13 cellular contexts compared by ENCODE assay signal in genomic region chr9:88740844-88741243, GRCh38.
A peak's percentile ranks its signal among the peaks of the same experiment; 100 is the strongest.
DNase-seq lines count a peak whose midpoint lies in the region; ATAC-seq and TF ChIP-seq lines count a peak whose summit lies in the region.
"Had no signal": no experiment of that assay in that cellular context is flagged by ENCODE, and none has a peak within 500 bp of the region (broad histone marks: within the 10 kb centered on the region; RNA-seq: fewer than 3 reads in every experiment).

No MANE protein-coding gene starts in this region.

- H4K8ac ChIP-seq in IMR-90 (ENCODE audit: low read depth in 2 of 2, low read length in 2 of 2): no peak overlapping the region

- TF ChIP-seq CTCF in IMR-90 (conservative IDR thresholded peaks at IDR 0.05; ENCODE audit: low read depth, low read length): no peak
- no peak for TF ChIP-seq CTCF in glutamatergic neuron (IDR thresholded peaks at IDR 0.05; ENCODE audit: partially characterized antibody, unreplicated experiment)
- no peak for TF ChIP-seq CTCF in smooth muscle cell (IDR thresholded peaks at IDR 0.05; ENCODE audit: borderline replicate concordance, insufficient read depth, poor library complexity, severe bottlenecking)

- WGBS in IMR-90 (ENCODE audit: extremely low coverage in 2 of 2, insufficient read length in 1 of 2), 2 experiments: no CpG with 5 or more reads among the region's 7 CpGs
- WGBS in smooth muscle cell (ENCODE audit: low lambda C conversion rate): 99% methylated on average over 7 of the region's 7 CpGs

- BruUV-seq in IMR-90 (replicated peaks; lab: Mats Ljungman, UMichigan): no TSS peak

- H3K27ac ChIP-seq in IMR-90 (ENCODE audit: insufficient read depth, low read length) (no peak overlapping the region), SK-N-MC (0 out of 2 replicates have a peak overlapping the region, but pooled peaks have one; percentile 15), smooth muscle cell (ENCODE audit: low read depth) (peak overlapping the region; percentile 79)

- H3K4me3 ChIP-seq in IMR-90 (ENCODE audit: insufficient read depth, low read depth, low read length) (no peak overlapping the region), SK-N-MC (no peak overlapping the region), smooth muscle cell (no peak overlapping the region)

- H2BK5ac ChIP-seq in IMR-90 (ENCODE audit: low read depth, low read length, poor library complexity, severe bottlenecking): no peak overlapping the region

- POLR2A ChIA-PET in IMR-90 (lab: Charles Lee; ENCODE audit: unreplicated experiment): no interaction called here

- no peaks in the 10 kb centered on the region for H3K79me1 ChIP-seq in IMR-90 (ENCODE audit: low read depth in 1 of 2, low read length in 2 of 2)

- H3K23ac ChIP-seq in IMR-90 (ENCODE audit: low read depth, low read length): 0 out of 2 replicates have a peak overlapping the region, but pooled peaks have one; percentile 11

- peak overlapping the region; percentile 84; the same call in 1 of the 2 replicates for H2AK5ac ChIP-seq in IMR-90 (ENCODE audit: low read depth, low read length)

- H3K27me3 Mint-ChIP-seq in glutamatergic neuron (ENCODE audit: unreplicated experiment): peaks cover under 1% of the 10 kb centered on the region

- H2BK20ac ChIP-seq in IMR-90 (ENCODE audit: low read depth, low read length): peak overlapping the region; percentile 76; the same call in 1 of the 2 replicates

- dilution Hi-C loops in IMR-90 (cut with HindIII; ENCODE audit: low sequenced_read_pairs, unreplicated experiment): no loop called here

- H3K9ac ChIP-seq in IMR-90 (ENCODE audit: low read depth, low read length) (no peak overlapping the region), SK-N-MC (ENCODE audit: insufficient read length) (no peak overlapping the region), smooth muscle cell (ENCODE audit: low read depth) (no peak overlapping the region)

- H3K79me2 ChIP-seq in smooth muscle cell (ENCODE audit: low read depth): no peaks in the 10 kb centered on the region

- H3K27ac Mint-ChIP-seq in glutamatergic neuron (ENCODE audit: unreplicated experiment): peak overlapping the region; percentile 41
- H3K27ac Mint-ChIP-seq: CD4-positive, CD25-positive, alpha-beta regulatory T cell; H9 had no signal

- H2AFZ ChIP-seq in IMR-90 (replicated peaks; ENCODE audit: low read length, poor library complexity): peak overlapping the region; percentile 61
- H2AFZ ChIP-seq in smooth muscle cell (ENCODE audit: low read depth): no peak overlapping the region

- no peak overlapping the region; the same call in 1 of the 2 replicates for H3K18ac ChIP-seq in IMR-90 (ENCODE audit: low read depth, low read length)

- TF ChIP-seq POLR2A in IMR-90 (IDR thresholded peaks at IDR 0.05; ENCODE audit: low read depth, low read length): no peak

- 0 out of 2 replicates have a peak overlapping the region, but pooled peaks have one; percentile 12 for H4K5ac ChIP-seq in IMR-90 (ENCODE audit: low read depth, low read length)

- DNase-seq in IMR-90 (no peak), SK-N-MC (ENCODE audit: low read depth, low spot score) (no peak), glutamatergic neuron (no peak), smooth muscle cell (lab: John Stamatoyannopoulos, UW; ENCODE audit: unreplicated experiment) (no peak)
- DNase-seq: C1 segment of cervical spinal cord, Caco-2, GOT3, H9 had no signal

- H3K27me3 ChIP-seq in IMR-90 (ENCODE audit: control insufficient read depth, insufficient read depth, low read length): no peaks in the 10 kb centered on the region
- H3K27me3 ChIP-seq in smooth muscle cell (ENCODE audit: low read depth): no peaks in the 10 kb centered on the region
- H3K27me3 ChIP-seq: BE2C had no signal

- peak overlapping the region; percentile 39 for H3K4ac ChIP-seq in IMR-90 (ENCODE audit: low read depth, low read length)

- peak overlapping the region; percentile 44; the same call in 1 of the 2 replicates for H4K91ac ChIP-seq in IMR-90 (ENCODE audit: insufficient read depth, low read depth, low read length)

- H3K9me3 ChIP-seq in IMR-90 (ENCODE audit: control insufficient read depth, insufficient read depth, low read length) (peaks cover 2% of the 10 kb centered on the region; the same call in 1 of the 2 replicates), SK-N-MC (ENCODE audit: low read depth, low read length) (no peaks in the 10 kb centered on the region), smooth muscle cell (replicated peaks; ENCODE audit: low read depth) (no peaks in the 10 kb centered on the region)
- H3K9me3 ChIP-seq: BE2C, Caco-2 had no signal

- peaks cover 10% of the 10 kb centered on the region for H3K4me1 Mint-ChIP-seq in glutamatergic neuron (ENCODE audit: low read depth, unreplicated experiment)
- H3K4me1 Mint-ChIP-seq: CD4-positive, CD25-positive, alpha-beta regulatory T cell had no signal

- TF ChIP-seq RAD21 in IMR-90 (IDR thresholded peaks at IDR 0.05; ENCODE audit: low read length): no peak

- no peaks in the 10 kb centered on the region for H3K36me3 Mint-ChIP-seq in glutamatergic neuron (ENCODE audit: unreplicated experiment)
- H3K36me3 Mint-ChIP-seq: CD4-positive, CD25-positive, alpha-beta regulatory T cell had no signal

- peak overlapping the region; percentile 73; the same call in 1 of the 2 replicates for H2BK120ac ChIP-seq in IMR-90 (ENCODE audit: low read depth, low read length)

- peaks cover 18% of the 10 kb centered on the region for H3K4me1 ChIP-seq in IMR-90 (ENCODE audit: control insufficient read depth, insufficient read depth, low read length)
- peaks cover 9% of the 10 kb centered on the region for H3K4me1 ChIP-seq in smooth muscle cell (ENCODE audit: low read depth)
- H3K4me1 ChIP-seq: Caco-2 had no signal

- H3K56ac ChIP-seq in IMR-90 (ENCODE audit: extremely low read depth, insufficient read depth, low read length): no peak overlapping the region

- CTCF ChIA-PET in IMR-90 (lab: Yijun Ruan, JAX): interaction anchor here (1.0 kb wide), 1 partner anchor 112 kb away, joined by 3 read pairs; no protein-coding TSS in a partner anchor

- in situ Hi-C loops in IMR-90 (cut with MboI; ENCODE audit: low sequenced_read_pairs): no loop called here

- 0 out of 2 replicates have a peak, but pooled peaks cover 2% of the 10 kb centered on the region for H4K20me1 ChIP-seq in IMR-90 (ENCODE audit: insufficient read depth, low read length)
- H4K20me1 ChIP-seq in smooth muscle cell (ENCODE audit: low read depth): no peaks in the 10 kb centered on the region

- H3K36me3 ChIP-seq in IMR-90 (ENCODE audit: control insufficient read depth, insufficient read depth, low read length): no peaks in the 10 kb centered on the region
- H3K36me3 ChIP-seq in SK-N-MC (ENCODE audit: insufficient read depth, low read length): no peaks in the 10 kb centered on the region
- no peaks in the 10 kb centered on the region for H3K36me3 ChIP-seq in smooth muscle cell (ENCODE audit: low read depth)
- H3K36me3 ChIP-seq: BE2C had no signal

- ATAC-seq in IMR-90 (ENCODE audit: low read depth) (no peak), GM21717 (IDR thresholded peaks at IDR 0.05; ENCODE audit: unreplicated experiment) (no peak), HG03175 (IDR thresholded peaks at IDR 0.05; ENCODE audit: unreplicated experiment) (no peak), GM21529 (IDR thresholded peaks at IDR 0.05; ENCODE audit: unreplicated experiment) (no peak)

- peaks cover 6% of the 10 kb centered on the region for H3K9me1 ChIP-seq in IMR-90 (ENCODE audit: insufficient read depth, low read length)

- H2AK9ac ChIP-seq in IMR-90 (replicated peaks; ENCODE audit: low read depth, low read length, poor library complexity): no peak overlapping the region

- H2BK15ac ChIP-seq in IMR-90 (ENCODE audit: low read depth, low read length): no peak overlapping the region

- H3F3A ChIP-seq in smooth muscle cell (ENCODE audit: low read depth): peaks cover 15% of the 10 kb centered on the region

- H3K4me3 Mint-ChIP-seq in glutamatergic neuron (ENCODE audit: unreplicated experiment): no peak overlapping the region
- H3K4me3 Mint-ChIP-seq: CD4-positive, CD25-positive, alpha-beta regulatory T cell; H9 had no signal

- H3K4me2 ChIP-seq in IMR-90 (ENCODE audit: low read depth, low read length): no peak overlapping the region
- H3K4me2 ChIP-seq in smooth muscle cell: no peak overlapping the region

- 0 out of 2 replicates have a peak overlapping the region, but pooled peaks have one; percentile 31 for H3K14ac ChIP-seq in IMR-90 (replicated peaks; ENCODE audit: low read depth, low read length)

- intact Hi-C loops in IMR-90 (cut with micrococcal nuclease): loop anchor here (5.0 to 10.0 kb wide), 3 partner anchors 89 to 574 kb away; partner anchors contain the start of genes CKS2, SECISBP2 and SHC3

- no peaks in the 10 kb centered on the region for H3K9me3 Mint-ChIP-seq in glutamatergic neuron (ENCODE audit: unreplicated experiment)

TF ChIP-seq in IMR-90, 13 proteins besides CTCF, POLR2A, EP300 and RAD21:
- TF ChIP-seq RCOR1 (IDR thresholded peaks at IDR 0.05; ENCODE audit: insufficient replicate concordance, low read length) (no peak), MAFK (IDR thresholded peaks at IDR 0.05; ENCODE audit: low read depth, low read length) (no peak), USF2 (IDR thresholded peaks at IDR 0.05; ENCODE audit: low read depth, low read length) (no peak), FOS (IDR thresholded peaks at IDR 0.05; ENCODE audit: low read depth, low read length) (no peak), CEBPB (IDR thresholded peaks at IDR 0.05; ENCODE audit: low read depth, low read length) (no peak), CHD1 (IDR thresholded peaks at IDR 0.05; ENCODE audit: low read depth, low read length) (no peak), ELK1 (IDR thresholded peaks at IDR 0.05; ENCODE audit: borderline replicate concordance, low read depth, low read length) (no peak), SMC3 (IDR thresholded peaks at IDR 0.05; ENCODE audit: low read depth, low read length) (no peak), BHLHE40 (IDR thresholded peaks at IDR 0.05; ENCODE audit: low read depth, low read length) (no peak)
